Comparison of ENCODE assay signal across 21 cellular contexts in genomic region chr13:82739881-82740280, GRCh38.
DNase-seq lines count a peak whose midpoint lies in the region; ATAC-seq, FAIRE-seq and TF ChIP-seq lines count a peak whose summit lies in the region.
"Had no signal": no experiment of that assay in that cellular context is flagged by ENCODE, and none has a peak within 500 bp of the region (broad histone marks: within the 10 kb centered on the region; RNA-seq: fewer than 3 reads in every experiment).

No MANE protein-coding gene starts in this region.

- H3K4me1 ChIP-seq in liver (ENCODE audit: control insufficient read depth in 4 of 4, insufficient read depth in 4 of 4, low read length in 3 of 4) (no peaks in the 10 kb centered on the region), HepG2 (ENCODE audit: insufficient read depth, low read length) (no peaks in the 10 kb centered on the region), tibial artery (peaks cover 0 to 11% (median 3%) of the 10 kb centered on the region in 4 donors)
- H3K4me1 ChIP-seq: A549, HAP-1 had no signal

- no peaks in the 10 kb centered on the region for H3K36me3 ChIP-seq in liver (ENCODE audit: control insufficient read depth in 4 of 4, insufficient read depth in 3 of 4, low read depth in 1 of 4, low read length in 3 of 4)
- H3K36me3 ChIP-seq in HepG2 (replicated peaks in 1 of 2; ENCODE audit: control insufficient read depth in 1 of 2, insufficient read depth in 2 of 2, low read length in 2 of 2) = no peaks in the 10 kb centered on the region
- no peaks in the 10 kb centered on the region for H3K36me3 ChIP-seq in tibial artery
- H3K36me3 ChIP-seq: HAP-1 had no signal

- CTCF ChIA-PET in HepG2 (lab: Yijun Ruan, JAX; ENCODE audit: low intra/inter-chr PET ratio, low total read pairs) = no interaction called here

- no peak for TF ChIP-seq POLR2A in HepG2 (IDR thresholded peaks at IDR 0.05; ENCODE audit: insufficient read depth in 1 of 2, low read depth in 2 of 2, low read length in 2 of 2)

- no peak overlapping the region for H3K4me2 ChIP-seq in HepG2 (ENCODE audit: low read depth, low read length)
- H3K4me2 ChIP-seq: A549 had no signal

- H3K9me3 ChIP-seq in liver (ENCODE audit: control insufficient read depth in 4 of 4, low read length in 3 of 4) = peaks cover 0 to 6% (median 0%) of the 10 kb centered on the region in 4 donors
- H3K9me3 ChIP-seq in HepG2 (ENCODE audit: low read length) = peaks cover 17% of the 10 kb centered on the region; the same call in 1 of the 2 replicates
- H3K9me3 ChIP-seq in tibial artery = peaks cover 0 to 4% (median 3%) of the 10 kb centered on the region in 3 donors
- H3K9me3 ChIP-seq: A549, HAP-1 had no signal

- WGBS in liver = 73% methylated on average over 1 of the region's 1 CpG
- WGBS in HepG2 (ENCODE audit: low lambda C conversion rate) = 0% methylated on average over 1 of the region's 1 CpG

- intact Hi-C loops in HepG2 (cut with micrococcal nuclease; ENCODE audit: unreplicated experiment) = no loop called here
- intact Hi-C loops in tibial artery (cut with DNase I; ENCODE audit: low total_unique reads) = no loop called here

- ATAC-seq in HepG2 = no peak
- no peak for ATAC-seq in GM19395 (IDR thresholded peaks at IDR 0.05; ENCODE audit: unreplicated experiment)
- ATAC-seq: A549; activated T-cell treated with anti-CD3 and anti-CD28 coated beads, Interleukin-2, amount 50 U/mL, for 4 hours; right cardiac atrium had no signal

- POLR2A ChIA-PET in HepG2 (lab: Yijun Ruan, JAX) = no interaction called here

- no peaks in the 10 kb centered on the region for H4K20me1 ChIP-seq in HepG2 (ENCODE audit: insufficient read depth, low read length)

- H3K79me2 ChIP-seq in HepG2 (ENCODE audit: insufficient read depth, low read length) = no peaks in the 10 kb centered on the region

- no peak overlapping the region for H3K9ac ChIP-seq in liver (ENCODE audit: low read depth in 1 of 2, low read length in 2 of 2)
- H3K9ac ChIP-seq in HepG2 (ENCODE audit: insufficient read depth, low read depth, low read length) = no peak overlapping the region

- TF ChIP-seq EP300 in HepG2 (IDR thresholded peaks at IDR 0.05; ENCODE audit: low read depth in 2 of 2, low read length in 2 of 2) (no peak), HepG2 (CRISPR knock-in tag; IDR thresholded peaks at IDR 0.05; ENCODE audit: borderline replicate concordance) (no peak)

- TF ChIP-seq CTCF in liver (IDR thresholded peaks at IDR 0.05; ENCODE audit: low read depth, low read length, missing input control) (no peak), HepG2 (CRISPR knock-in tag; IDR thresholded peaks at IDR 0.05) (no peak), epithelial cell of proximal tubule (conservative IDR thresholded peaks at IDR 0.05; ENCODE audit: low read depth, low read length) (peak; percentile 54), tibial artery (IDR thresholded peaks at IDR 0.05) (no peak)

- TF ChIP-seq RAD21 in liver (IDR thresholded peaks at IDR 0.05) (peak; percentile 10 to 28), HepG2 (CRISPR knock-in tag; IDR thresholded peaks at IDR 0.05) (no peak)

- no peak for FAIRE-seq in HepG2 (lab: Jason Lieb, UNC)
- FAIRE-seq: A549, RCC 7860 had no signal

- BruUV-seq in HepG2 (replicated peaks; lab: Mats Ljungman, UMichigan) = no TSS peak

- no peak overlapping the region for H2AFZ ChIP-seq in HepG2 (ENCODE audit: low read length)

- H3K27me3 ChIP-seq in liver (ENCODE audit: control insufficient read depth in 4 of 4, insufficient read depth in 4 of 4, low read length in 3 of 4) = no peaks in the 10 kb centered on the region
- H3K27me3 ChIP-seq in HepG2 (ENCODE audit: control insufficient read depth in 1 of 2, insufficient read depth in 2 of 2, low read length in 2 of 2) = no peaks in the 10 kb centered on the region
- no peaks in the 10 kb centered on the region for H3K27me3 ChIP-seq in tibial artery

- H3K4me3 ChIP-seq in liver (ENCODE audit: low read depth in 1 of 3, low read length in 3 of 3) (no peak overlapping the region), HepG2 (replicated peaks in 1 of 3; ENCODE audit: insufficient read depth in 1 of 3, low read depth in 2 of 3, low read length in 3 of 3) (no peak overlapping the region), epithelial cell of proximal tubule (ENCODE audit: low read depth, low read length) (no peak overlapping the region), tibial artery (no peak overlapping the region)
- H3K4me3 ChIP-seq: A549, HAP-1, lung had no signal

- H3K27ac ChIP-seq in liver (ENCODE audit: low read depth in 1 of 2, low read length in 2 of 2) (no peak overlapping the region), HepG2 (ENCODE audit: extremely low read length, insufficient read depth, low read length) (no peak overlapping the region), tibial artery (no peak overlapping the region)
- H3K27ac ChIP-seq: A549 had no signal

- no peak for DNase-seq in HepG2 (ENCODE audit: low spot score)
- DNase-seq in OCI-M1 (lab: John Stamatoyannopoulos, UW) = peak; percentile 49
- DNase-seq in epithelial cell of proximal tubule (ENCODE audit: low read depth) = no peak
- DNase-seq in KBM-7 = no peak
- DNase-seq in stimulated activated naive CD4-positive, alpha-beta T cell treated with Interleukin-2 at 50 U/mL for 16 hours (lab: John Stamatoyannopoulos, UW) = no peak
- DNase-seq in tibial artery = no peak
- DNase-seq: activated CD4-positive, alpha-beta memory T cell treated with anti-CD3 and anti-CD28 coated beads, Interleukin-2, amount 10 ng/mL, durations not matched to agents 7 days and 5 days; activated naive CD4-positive, alpha-beta T cell treated with anti-CD3 and anti-CD28 coated beads, Interleukin-2, amount 50 U/mL, for 16 hours; activated T-cell treated with anti-CD3 and anti-CD28 coated beads, Interleukin-2, amount 50 U/mL, for 4 hours; CD4-positive, alpha-beta memory T cell; DMS79; occipital lobe; stimulated activated naive CD4-positive, alpha-beta T cell; trophoblast cell had no signal

- in situ Hi-C loops in HepG2 (cut with HindIII; ENCODE audit: extremely low pct_ligation_motif_present, low pct_unique_long_range_greater_than_20kb) = no loop called here
- in situ Hi-C loops in KBM-7 (cut with MboI; ENCODE audit: low pct_unique_long_range_greater_than_20kb, low sequenced_read_pairs) = no loop called here

TF ChIP-seq in liver, 16 proteins besides CTCF, POLR2A, EP300 and RAD21:
- TF ChIP-seq GABPA (IDR thresholded peaks at IDR 0.05 in 1 of 2, conservative IDR thresholded peaks at IDR 0.05 in 1 of 2) (no peak), RXRA (IDR thresholded peaks at IDR 0.05) (no peak), HNF4G (IDR thresholded peaks at IDR 0.05) (no peak)

TF ChIP-seq in HepG2, 621 proteins besides CTCF, POLR2A, EP300 and RAD21:
- TF ChIP-seq BHLHE40 (IDR thresholded peaks at IDR 0.05; ENCODE audit: low read length) (no peak), SIX1 (CRISPR knock-in tag; IDR thresholded peaks at IDR 0.05; ENCODE audit: borderline replicate concordance) (no peak), IKZF4 (CRISPR knock-in tag; IDR thresholded peaks at IDR 0.05; ENCODE audit: borderline replicate concordance, low read depth, not compliant biosample characterization) (no peak), FLYWCH1 (CRISPR knock-in tag; IDR thresholded peaks at IDR 0.05) (no peak), ZNF343 (CRISPR knock-in tag; IDR thresholded peaks at IDR 0.05) (no peak), POGZ (CRISPR knock-in tag; IDR thresholded peaks at IDR 0.05) (no peak), HINFP (CRISPR knock-in tag; IDR thresholded peaks at IDR 0.05; ENCODE audit: low read depth) (no peak), ZNF678 (CRISPR knock-in tag; IDR thresholded peaks at IDR 0.05) (no peak), STAT5B (CRISPR knock-in tag; IDR thresholded peaks at IDR 0.05) (no peak), TCF7L2 (IDR thresholded peaks at IDR 0.05; ENCODE audit: low read depth, low read length) (no peak)
